ENCODE assay signal across 10 cellular contexts in genomic region chr3:45992820-45993219, GRCh38. TPM values are rescaled to one million over a fixed set of nuclear protein-coding genes. Genes with fewer than 3 reads are reported as not detected.
A peak's percentile ranks its signal among the peaks of the same experiment; 100 is the strongest.
DNase-seq lines count a peak whose midpoint lies in the region; ATAC-seq, FAIRE-seq and TF ChIP-seq lines count a peak whose summit lies in the region.
"Had no signal": no experiment of that assay in that cellular context is flagged by ENCODE, and none has a peak within 500 bp of the region (broad histone marks: within the 10 kb centered on the region; RNA-seq: fewer than 3 reads in every experiment).

No MANE protein-coding gene starts in this region.

- peaks cover 2% of the 10 kb centered on the region for H4K20me1 ChIP-seq in Loucy (ENCODE audit: insufficient read depth, low read length, poor library complexity, severe bottlenecking)
- no peaks in the 10 kb centered on the region for H4K20me1 ChIP-seq in GM12878 (ENCODE audit: control insufficient read depth, insufficient read depth)

- RAD21 ChIA-PET in GM12878 (lab: Charles Lee; ENCODE audit: unreplicated experiment), result interaction anchor here (0.7 to 5.0 kb wide), 10 partner anchors 13 to 215 kb away, joined by 3 to 32 read pairs (median 5); partner anchors contain the start of gene CCR1

- H3K4me1 ChIP-seq in Loucy (ENCODE audit: insufficient read depth, low read length, poor library complexity, severe bottlenecking), result peaks cover 27% of the 10 kb centered on the region
- peaks cover 30% of the 10 kb centered on the region for H3K4me1 ChIP-seq in GM12878 (ENCODE audit: control insufficient read depth, insufficient read depth, low read length)
- H3K4me1 ChIP-seq in sigmoid colon, result peaks cover 0 to 74% (median 68%) of the 10 kb centered on the region in 4 donors
- no peaks in the 10 kb centered on the region for H3K4me1 ChIP-seq in A673 (ENCODE audit: insufficient read depth, low read length, poor library complexity, severe bottlenecking)

- intact Hi-C loops in GM12878 (cut with micrococcal nuclease; ENCODE audit: unreplicated experiment), result no loop called here
- intact Hi-C loops in sigmoid colon (cut with DNase I), result no loop called here
- intact Hi-C loops in A673 (cut with micrococcal nuclease; ENCODE audit: unreplicated experiment), result no loop called here

- POLR2A ChIA-PET in GM12878 (lab: Charles Lee) (interaction anchor here (0.6 to 0.9 kb wide), 2 partner anchors 13 to 39 kb away, joined by 3 to 4 read pairs; no protein-coding TSS in a partner anchor), A673 (lab: Charles Lee; ENCODE audit: low non-redundant PET) (no interaction called here)

- H2AFZ ChIP-seq in Loucy (ENCODE audit: low read length) (no peak overlapping the region), GM12878 (ENCODE audit: control insufficient read depth, low read depth, low read length) (no peak overlapping the region)

- H3K4me3 ChIP-seq in Loucy (ENCODE audit: low read length, poor library complexity, severe bottlenecking), result no peak overlapping the region
- peak overlapping the region; percentile 16; the same call in 1 of the 2 replicates for H3K4me3 ChIP-seq in GM12878
- H3K4me3 ChIP-seq in sigmoid colon, result no peak overlapping the region
- no peak overlapping the region for H3K4me3 ChIP-seq in A673 (ENCODE audit: low read depth, low read length, poor library complexity, severe bottlenecking)

- DNase-seq in EL (peak; percentile 88), GM12878 (ENCODE audit: low read depth, low spot score) (no peak), sigmoid colon (no peak), SHP77 (lab: John Stamatoyannopoulos, UW) (no peak), A673 (ENCODE audit: low spot score) (no peak), pons (ENCODE audit: low spot score) (no peak)
- DNase-seq: activated effector memory CD4-positive, alpha-beta T cell treated with anti-CD3 and anti-CD28 coated beads, Interleukin-2, amount 50 U/mL, for 16 hours; stimulated activated CD4-positive, alpha-beta T cell treated with anti-CD3 and anti-CD28 coated beads, Interleukin-2, amount 100 ng/mL, for 24 hours had no signal

- H3K27ac ChIP-seq in GM12878 (ENCODE audit: control insufficient read depth, insufficient read depth) (peak overlapping the region; percentile 37; the same call in 1 of the 2 replicates), sigmoid colon (peak overlapping the region; percentile 91 to 98 (median 95)), A673 (ENCODE audit: low read depth, low read length, poor library complexity, severe bottlenecking) (no peak overlapping the region)

- TF ChIP-seq POLR2A in GM12878 (IDR thresholded peaks at IDR 0.05; ENCODE audit: low read depth, low read length), result no peak
- TF ChIP-seq POLR2A in sigmoid colon (IDR thresholded peaks at IDR 0.05), result no peak

- 66% methylated on average over 2 of the region's 2 CpGs for WGBS in GM12878 (ENCODE audit: insufficient coverage, insufficient replicate concordance, low lambda C conversion rate, missing lambda C conversion rate)
- WGBS in sigmoid colon, 2 donors, result 72 to 84% methylated on average over 2 of the region's 2 CpGs

- no TSS peak for BruUV-seq in GM12878 (replicated peaks; lab: Mats Ljungman, UMichigan)
- no TSS peak for BruUV-seq in A673 (replicated peaks; lab: Mats Ljungman, UMichigan)

- SMC1A ChIA-PET in GM12878 (lab: Charles Lee; ENCODE audit: uncharacterized antibody, unreplicated experiment), result interaction anchor here (0.8 to 5.7 kb wide), 13 partner anchors 10 to 376 kb away, joined by 3 to 35 read pairs (median 4); no protein-coding TSS in a partner anchor

- TF ChIP-seq EP300 in GM12878 (IDR thresholded peaks at IDR 0.05; ENCODE audit: borderline replicate concordance in 1 of 2, control insufficient read depth in 1 of 2, low read depth in 2 of 2, low read length in 2 of 2) (no peak), sigmoid colon (IDR thresholded peaks at IDR 0.05) (no peak)

- no peak for TF ChIP-seq RAD21 in GM12878 (IDR thresholded peaks at IDR 0.05; ENCODE audit: insufficient read depth, low read depth, low read length)

- TF ChIP-seq CTCF in Loucy (conservative IDR thresholded peaks at IDR 0.05; ENCODE audit: low read length) (no peak), GM12878 (IDR thresholded peaks at IDR 0.05 in 2 of 3, conservative IDR thresholded peaks at IDR 0.05 in 1 of 3; ENCODE audit: control insufficient read depth in 2 of 3, extremely low read depth in 1 of 3, insufficient read depth in 1 of 3, low read depth in 3 of 3, low read length in 3 of 3) (no peak), sigmoid colon (IDR thresholded peaks at IDR 0.05) (no peak), A673 (conservative IDR thresholded peaks at IDR 0.05; ENCODE audit: low read depth, low read length) (no peak)

- no peaks in the 10 kb centered on the region for H3F3A ChIP-seq in Loucy (ENCODE audit: low read depth)

- H3K27me3 ChIP-seq in Loucy (ENCODE audit: insufficient read depth, low read length, poor library complexity, severe bottlenecking) (no peaks in the 10 kb centered on the region), GM12878 (replicated peaks in 1 of 2; ENCODE audit: control insufficient read depth in 2 of 2, insufficient read depth in 2 of 2, low read length in 1 of 2) (no peaks in the 10 kb centered on the region), sigmoid colon (no peaks in the 10 kb centered on the region), A673 (replicated peaks; ENCODE audit: insufficient read depth, low read depth, low read length, poor library complexity) (no peaks in the 10 kb centered on the region)

- in situ Hi-C loops in GM12878 (cut with MboI), result no loop called here

- H3K9ac ChIP-seq in Loucy (ENCODE audit: low read depth, low read length, poor library complexity, severe bottlenecking) (no peak overlapping the region), GM12878 (ENCODE audit: control insufficient read depth, insufficient read depth, low read length) (no peak overlapping the region)

- H3K4me2 ChIP-seq in Loucy (ENCODE audit: low read depth, low read length, poor library complexity, severe bottlenecking), result peak overlapping the region; percentile 23
- H3K4me2 ChIP-seq in GM12878 (ENCODE audit: control insufficient read depth, insufficient read depth), result peak overlapping the region; percentile 84

- H3K79me2 ChIP-seq in Loucy (ENCODE audit: insufficient read depth, low read length) (peaks cover 11% of the 10 kb centered on the region; the same call in 1 of the 2 replicates), GM12878 (ENCODE audit: control insufficient read depth, insufficient read depth, low read length) (peaks cover 16% of the 10 kb centered on the region)

- H3K36me3 ChIP-seq in Loucy (ENCODE audit: insufficient read depth, low read length), result no peaks in the 10 kb centered on the region
- no peaks in the 10 kb centered on the region for H3K36me3 ChIP-seq in GM12878 (ENCODE audit: control insufficient read depth in 2 of 2, insufficient read depth in 2 of 2, low read length in 1 of 2)
- H3K36me3 ChIP-seq in sigmoid colon, result no peaks in the 10 kb centered on the region
- H3K36me3 ChIP-seq in A673 (ENCODE audit: insufficient read depth, low read length, poor library complexity, severe bottlenecking), result no peaks in the 10 kb centered on the region

- CTCF ChIA-PET in GM12878 (lab: Yijun Ruan, JAX), result interaction anchor here (0.6 to 5.2 kb wide), 4 partner anchors 32 to 85 kb away, joined by 3 to 40 read pairs (median 14); no protein-coding TSS in a partner anchor
- CTCF ChIA-PET in A673 (lab: Charles Lee), result no interaction called here

- FAIRE-seq in GM12878 (lab: Jason Lieb, UNC), result no peak

- no peak for ATAC-seq in GM12878
- ATAC-seq in HG02981 (IDR thresholded peaks at IDR 0.05; ENCODE audit: unreplicated experiment), result no peak

- no peaks in the 10 kb centered on the region for H3K9me2 ChIP-seq in Loucy (replicated peaks; ENCODE audit: low read depth, low read length)

- H3K9me3 ChIP-seq in Loucy (ENCODE audit: insufficient read depth, low read depth, low read length) (no peaks in the 10 kb centered on the region), GM12878 (replicated peaks; ENCODE audit: control insufficient read depth, insufficient read depth, low read length) (no peaks in the 10 kb centered on the region), sigmoid colon (no peaks in the 10 kb centered on the region), A673 (ENCODE audit: low read depth, low read length, poor library complexity, severe bottlenecking) (no peaks in the 10 kb centered on the region)

RNA-seq across cellular contexts. Expression of gene FYCO1, which starts 2.8 kb away (rescaled TPM):
- 31.8 and 41.1 TPM in 2 replicates for total RNA-seq in GM12878 (2013; cell fraction: nucleolus; rRNA removed)
- total RNA-seq in GM12878 (2014; rRNA removed) (4.9 and 6.6 TPM in 2 replicates), GM12878 (2014; rRNA removed; fragmentation: Illumina TruSeq; extraction: Trizol) (6.5 and 8.5 TPM in 2 replicates), GM12878 (2021) (8.4 and 8.6 TPM in 2 replicates), sigmoid colon (100 to 1,000 TPM in 1 of 4 donors, 10 to 100 TPM in 3; 72.1 to 115 (median 79.2) TPM), A673 (2021) (7.4 and 7.9 TPM in 2 replicates)
- 2.7 TPM for polyA plus RNA-seq in GM12878 (2011; ENCODE audit: low read depth)
- polyA plus RNA-seq in GM12878 (2011; rRNA removed) (5.6 and 7.1 TPM in 2 replicates), GM12878 (2014; fragmentation: Illumina TruSeq; extraction: Trizol) (6.9 and 7.8 TPM in 2 replicates), GM12878 (2014; fragmentation: Nextera tagmentation; extraction: Ambion mirVana) (1 to 10 TPM; 1.5 to 2.2 TPM), GM12878 (2014; rRNA removed) (6.6 and 6.9 TPM in 2 replicates), GM12878 (2016; fragmentation: Nextera tagmentation; extraction: Ambion mirVana) (1 to 10 TPM; 2.6 to 3.9 TPM), sigmoid colon (10 to 100 TPM in 1 of 3 donors, 1 to 10 TPM in 2; 8.4 to 15.0 (median 9.9) TPM)
- polyA plus RNA-seq in GM12878 (2011; cell fraction: cytosol; rRNA removed), result 6.3 and 8.3 TPM in 2 replicates
- 17.5 and 18.2 TPM in 2 replicates for polyA plus RNA-seq in GM12878 (2011; cell fraction: nucleus; rRNA removed)
- 3.7 and 5.2 TPM in 2 replicates for polyA plus RNA-seq in GM12878 (2012)
- 15.7 and 20.2 TPM in 2 replicates for polyA minus RNA-seq in GM12878 (2011; rRNA and poly(A)+ RNA removed)
- 2.8 and 4.3 TPM in 2 replicates for polyA minus RNA-seq in GM12878 (2011; cell fraction: cytosol; rRNA and poly(A)+ RNA removed)
- 20.8 and 24.9 TPM in 2 replicates for polyA minus RNA-seq in GM12878 (2011; cell fraction: nucleus; rRNA and poly(A)+ RNA removed)

RNA-seq across cellular contexts. Expression of gene XCR1, which starts 34.5 kb away (rescaled TPM):
- not detected in 2 replicates for total RNA-seq in GM12878 (2013; cell fraction: nucleolus; rRNA removed)
- total RNA-seq in GM12878 (2014; rRNA removed) (0.05 and 0.17 TPM in 2 replicates), GM12878 (2014; rRNA removed; fragmentation: Illumina TruSeq; extraction: Trizol) (0.09 TPM in 2 replicates), GM12878 (2021) (0.13 and 0.26 TPM in 2 replicates), sigmoid colon (under 1 TPM in 1 of 4 donors, not detected in 3; under 0.01 TPM), A673 (2021) (not detected in 2 replicates)
- 0.25 TPM for polyA plus RNA-seq in GM12878 (2011; ENCODE audit: low read depth)
- polyA plus RNA-seq in GM12878 (2011; rRNA removed) (0.03 TPM in 2 replicates), GM12878 (2014; fragmentation: Illumina TruSeq; extraction: Trizol) (0.24 and 0.38 TPM in 2 replicates), GM12878 (2014; fragmentation: Nextera tagmentation; extraction: Ambion mirVana) (under 1 TPM; 0.02 to 0.05 TPM), GM12878 (2014; rRNA removed) (0.16 and 0.29 TPM in 2 replicates), GM12878 (2016; fragmentation: Nextera tagmentation; extraction: Ambion mirVana) (not detected), sigmoid colon (1 to 10 TPM in 1 of 3 donors, not detected in 2; 3.5 TPM)
- 0.03 and 0.05 TPM in 2 replicates for polyA plus RNA-seq in GM12878 (2011; cell fraction: cytosol; rRNA removed)
- polyA plus RNA-seq in GM12878 (2011; cell fraction: nucleus; rRNA removed), result 0.03 TPM in 2 replicates
- 0.10 and 0.27 TPM in 2 replicates for polyA plus RNA-seq in GM12878 (2012)
- polyA minus RNA-seq in GM12878 (2011; rRNA and poly(A)+ RNA removed), result not detected in 2 replicates
- polyA minus RNA-seq in GM12878 (2011; cell fraction: cytosol; rRNA and poly(A)+ RNA removed), result not detected in 2 replicates
- polyA minus RNA-seq in GM12878 (2011; cell fraction: nucleus; rRNA and poly(A)+ RNA removed), result not detected in 2 replicates

RNA-seq across cellular contexts. Expression of gene CXCR6, which starts 49.6 kb away (rescaled TPM):
- 0.23 and 0.32 TPM in 2 replicates for total RNA-seq in GM12878 (2013; cell fraction: nucleolus; rRNA removed)
- total RNA-seq in GM12878 (2014; rRNA removed), result not detected in 2 replicates
- not detected in 2 replicates for total RNA-seq in GM12878 (2014; rRNA removed; fragmentation: Illumina TruSeq; extraction: Trizol)
- not detected in 2 replicates for total RNA-seq in GM12878 (2021)
- 0.17 TPM for polyA plus RNA-seq in GM12878 (2011; ENCODE audit: low read depth)
- 0.12 TPM in 1 of 2 replicates, not detected in the other for polyA plus RNA-seq in GM12878 (2011; rRNA removed)
- 0.07 TPM in 1 of 2 replicates, not detected in the other for polyA plus RNA-seq in GM12878 (2011; cell fraction: cytosol; rRNA removed)
- polyA plus RNA-seq in GM12878 (2011; cell fraction: nucleus; rRNA removed), result 0.12 and 0.18 TPM in 2 replicates
- 0.09 and 0.18 TPM in 2 replicates for polyA plus RNA-seq in GM12878 (2012)
- not detected in 2 replicates for polyA plus RNA-seq in GM12878 (2014; fragmentation: Illumina TruSeq; extraction: Trizol)
- under 1 TPM; 0.04 to 0.13 TPM for polyA plus RNA-seq in GM12878 (2014; fragmentation: Nextera tagmentation; extraction: Ambion mirVana)
- 0.12 TPM in 1 of 2 replicates, not detected in the other for polyA plus RNA-seq in GM12878 (2014; rRNA removed)
- polyA plus RNA-seq in GM12878 (2016; fragmentation: Nextera tagmentation; extraction: Ambion mirVana), result under 1 TPM in 1 of 2 experiments, not detected in 1; 0.20 TPM
- 0.22 TPM in 1 of 2 replicates, not detected in the other for polyA minus RNA-seq in GM12878 (2011; rRNA and poly(A)+ RNA removed)
- polyA minus RNA-seq in GM12878 (2011; cell fraction: cytosol; rRNA and poly(A)+ RNA removed), result not detected in 2 replicates
- polyA minus RNA-seq in GM12878 (2011; cell fraction: nucleus; rRNA and poly(A)+ RNA removed), result not detected in 2 replicates
- under 1 TPM in 3 of 4 donors, not detected in 1; 0.36 to 0.95 (median 0.49) TPM for total RNA-seq in sigmoid colon
- 1 to 10 TPM in 1 of 3 donors, not detected in 2; 3.3 TPM for polyA plus RNA-seq in sigmoid colon
- not detected in 2 replicates for total RNA-seq in A673 (2021)
